20 cellular contexts compared by ENCODE assay signal in the genomic region with DNA sequence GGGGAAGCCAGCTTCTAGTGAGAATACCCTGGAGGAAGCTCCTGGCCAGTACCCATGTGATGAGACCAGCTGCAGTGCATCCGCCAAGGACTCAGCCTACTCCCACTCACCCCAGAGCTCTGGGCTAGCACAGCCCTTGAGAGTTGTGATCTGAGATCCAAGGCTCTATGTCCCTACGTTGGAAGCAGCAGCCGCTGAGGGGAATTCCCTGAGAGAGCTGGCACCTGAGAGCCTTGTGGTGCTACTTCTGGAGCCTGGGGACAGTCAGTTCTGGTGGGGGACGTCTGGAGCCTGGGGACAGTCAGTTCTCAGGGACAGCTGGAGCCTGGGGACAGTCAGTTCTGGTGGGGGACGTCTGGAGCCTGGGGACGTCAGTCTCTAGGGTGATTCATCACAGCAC. TPM values are rescaled to one million over a fixed set of nuclear protein-coding genes. Genes with fewer than 3 reads are reported as not detected.
"Had no signal": no experiment of that assay in that cellular context is flagged by ENCODE, and none has a peak within 500 bp of the region (broad histone marks: within the 10 kb centered on the region; RNA-seq: fewer than 3 reads in every experiment).

No MANE protein-coding gene starts in this region.

- H3K4me1 Mint-ChIP-seq: activated CD4-positive, alpha-beta T cell treated with anti-CD3 and anti-CD28 coated beads, Interleukin-2, amount 10 ng/mL, durations not matched to agents 24 days and 14 days; central memory CD8-positive, alpha-beta T cell had no signal

- H3K36me3 ChIP-seq: gastroesophageal sphincter, pancreas, tibial artery had no signal

- H3K36me3 Mint-ChIP-seq: brain had no signal

- H3K4me1 ChIP-seq: gastroesophageal sphincter, pancreas had no signal

- ATAC-seq: activated CD8-positive, alpha-beta T cell treated with anti-CD3 and anti-CD28 coated beads, Interleukin-2, amount 10 ng/mL, durations not matched to agents 7 days and 5 days; activated T-cell treated with anti-CD3 and anti-CD28 coated beads, Interleukin-2, amount 50 U/mL, for 4 hours; gastroesophageal sphincter; left colon; naive thymus-derived CD4-positive, alpha-beta T cell had no signal

- H3K27ac ChIP-seq: gastroesophageal sphincter, pancreas, tibial artery had no signal

- H3K27me3 Mint-ChIP-seq: activated CD4-positive, alpha-beta T cell treated with anti-CD3 and anti-CD28 coated beads, Interleukin-2, amount 10 ng/mL, durations not matched to agents 24 days and 14 days; central memory CD8-positive, alpha-beta T cell had no signal

- DNase-seq: activated CD4-positive, alpha-beta T cell treated with anti-CD3 and anti-CD28 coated beads, Interleukin-2, amount 10 ng/mL, durations not matched to agents 24 days and 14 days; activated CD8-positive, alpha-beta T cell treated with anti-CD3 and anti-CD28 coated beads, Interleukin-2, amount 10 ng/mL, durations not matched to agents 7 days and 5 days; activated naive CD4-positive, alpha-beta T cell treated with anti-CD3 and anti-CD28 coated beads for 36 hours; activated T-cell treated with anti-CD3 and anti-CD28 coated beads, Interleukin-2, amount 50 U/mL, for 4 hours; cortex of kidney; effector CD4-positive, alpha-beta T cell; left colon; mammary epithelial cell; midbrain; naive thymus-derived CD4-positive, alpha-beta T cell; pancreas; stimulated activated CD4-positive, alpha-beta T cell treated with anti-CD3 and anti-CD28 coated beads, Interleukin-12 subunit alpha, Interleukin-12 subunit beta, amount 100 ng/mL, for 4 hours; stimulated activated CD4-positive, alpha-beta T cell treated with anti-CD3 and anti-CD28 coated beads, Interleukin-1b, Interleukin-23, amount 100 ng/mL, for 48 hours; stimulated activated CD8-positive, alpha-beta memory T cell treated with anti-CD3 and anti-CD28 coated beads, Interleukin-4, amount 100 ng/mL, for 48 hours; stimulated activated naive CD4-positive, alpha-beta T cell treated with Interleukin-2 at 50 U/mL for 16 hours; tibial artery had no signal

- H3K4me3 Mint-ChIP-seq: activated CD4-positive, alpha-beta T cell treated with anti-CD3 and anti-CD28 coated beads, Interleukin-2, amount 10 ng/mL, durations not matched to agents 24 days and 14 days; activated CD8-positive, alpha-beta T cell treated with anti-CD3 and anti-CD28 coated beads, Interleukin-2, amount 10 ng/mL, durations not matched to agents 7 days and 5 days; activated naive CD4-positive, alpha-beta T cell treated with anti-CD3 and anti-CD28 coated beads for 36 hours; activated T-cell treated with anti-CD3 and anti-CD28 coated beads, Interleukin-2, amount 50 U/mL, for 4 hours; brain; central memory CD8-positive, alpha-beta T cell; naive thymus-derived CD4-positive, alpha-beta T cell; T-helper 1 cell treated with Interleukin-12 subunit alpha and Interleukin-12 subunit beta and Interleukin-4 antibody, amounts not matched to agents 30 μg/mL and 1 μg/mL, for 36 hours had no signal

- H3K4me3 ChIP-seq: gastroesophageal sphincter, pancreas, tibial artery had no signal

- H3K9me3 Mint-ChIP-seq: activated naive CD4-positive, alpha-beta T cell treated with anti-CD3 and anti-CD28 coated beads for 36 hours; central memory CD8-positive, alpha-beta T cell; T-helper 1 cell treated with Interleukin-12 subunit alpha and Interleukin-12 subunit beta and Interleukin-4 antibody, amounts not matched to agents 30 μg/mL and 1 μg/mL, for 36 hours had no signal

- H3K9me3 ChIP-seq: gastroesophageal sphincter, pancreas, tibial artery had no signal

- H3K27ac Mint-ChIP-seq: activated CD4-positive, alpha-beta T cell treated with anti-CD3 and anti-CD28 coated beads, Interleukin-2, amount 10 ng/mL, durations not matched to agents 24 days and 14 days; activated CD8-positive, alpha-beta T cell treated with anti-CD3 and anti-CD28 coated beads, Interleukin-2, amount 10 ng/mL, durations not matched to agents 7 days and 5 days; activated naive CD4-positive, alpha-beta T cell treated with anti-CD3 and anti-CD28 coated beads for 36 hours; brain; naive thymus-derived CD4-positive, alpha-beta T cell; T-helper 1 cell treated with Interleukin-12 subunit alpha and Interleukin-12 subunit beta and Interleukin-4 antibody, amounts not matched to agents 30 μg/mL and 1 μg/mL, for 36 hours had no signal

- H3K27me3 ChIP-seq: gastroesophageal sphincter, pancreas, tibial artery had no signal

RNA-seq across cellular contexts. Expression of a gene that starts 39.2 kb away (rescaled TPM):
- total RNA-seq: activated CD4-positive, alpha-beta T cell treated with anti-CD3 and anti-CD28 coated beads, Interleukin-2, amount 10 ng/mL, durations not matched to agents 24 days and 14 days; activated CD8-positive, alpha-beta T cell treated with anti-CD3 and anti-CD28 coated beads, Interleukin-2, amount 10 ng/mL, durations not matched to agents 7 days and 5 days had no signal
